ENCODE assay signal across 1 cellular context in genomic region chr9:122016309-122016708, GRCh38.
TF ChIP-seq lines count a peak whose summit lies in the region.

No MANE protein-coding gene starts in this region.

TF ChIP-seq in GM23338, 12 proteins besides CTCF, POLR2A, EP300 and RAD21 (continued from another document):
- TF ChIP-seq REST (IDR thresholded peaks at IDR 0.05; ENCODE audit: unreplicated experiment), result no peak
- no peak for TF ChIP-seq NANOG (IDR thresholded peaks at IDR 0.05; ENCODE audit: borderline replicate concordance)
